22 cellular contexts compared by ENCODE assay signal in the genomic region with DNA sequence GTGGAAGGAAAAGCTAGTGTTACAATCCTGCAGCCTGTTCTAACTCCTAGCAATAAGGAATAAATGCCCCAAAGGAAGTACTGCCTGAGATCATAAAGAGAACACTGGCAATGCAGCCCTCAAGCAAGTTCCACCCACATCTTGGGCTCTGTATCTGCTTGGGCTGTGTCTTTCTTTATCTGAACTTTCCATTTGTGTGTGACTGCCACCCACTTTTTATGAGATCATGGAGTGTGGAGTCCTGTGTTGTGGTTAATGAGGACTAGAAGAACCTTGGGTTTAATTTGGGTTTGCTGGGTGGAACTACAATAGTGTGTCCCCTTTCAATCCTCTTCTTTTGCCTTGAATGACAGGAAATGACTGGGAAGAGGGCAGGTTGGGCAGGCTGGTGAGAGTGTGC.
"Had no signal": no experiment of that assay in that cellular context is flagged by ENCODE, and none has a peak within 500 bp of the region (broad histone marks: within the 10 kb centered on the region; RNA-seq: fewer than 3 reads in every experiment).

No MANE protein-coding gene starts in this region.

- H3K4me1 ChIP-seq: adrenal gland, tibial artery had no signal

- H3K4me3 ChIP-seq: adrenal gland, esophagus muscularis mucosa, gastroesophageal sphincter, heart left ventricle, ovary, sigmoid colon, spleen, tibial artery had no signal

- H3K4me3 Mint-ChIP-seq: activated CD4-positive, alpha-beta memory T cell treated with anti-CD3 and anti-CD28 coated beads, Interleukin-2, amount 10 ng/mL, durations not matched to agents 7 days and 5 days; activated CD4-positive, alpha-beta T cell treated with anti-CD3 and anti-CD28 coated beads for 36 hours; activated naive CD4-positive, alpha-beta T cell treated with anti-CD3 and anti-CD28 coated beads, Interleukin-2, amount 10 ng/mL, durations not matched to agents 7 days and 5 days; activated T-cell treated with anti-CD3 and anti-CD28 coated beads, Interleukin-2, amount 50 U/mL, for 24 hours; natural killer cell; stimulated activated naive B cell treated with anti-CD40 and anti-IgM and Interleukin-4, amounts not matched to agents 10 μg/mL and 1 μg/mL and 100 μg/mL, for 72 hours; WTC11 had no signal

- H3K36me3 ChIP-seq: adrenal gland, ovary, spleen had no signal

- H3K36me3 Mint-ChIP-seq: activated naive CD4-positive, alpha-beta T cell treated with anti-CD3 and anti-CD28 coated beads, Interleukin-2, amount 10 ng/mL, durations not matched to agents 7 days and 5 days; natural killer cell; stimulated activated naive B cell treated with anti-CD40 and anti-IgM and Interleukin-4, amounts not matched to agents 10 μg/mL and 1 μg/mL and 100 μg/mL, for 72 hours; WTC11 had no signal

- ATAC-seq: activated CD4-positive, alpha-beta T cell treated with anti-CD3 and anti-CD28 coated beads for 36 hours; gastroesophageal sphincter; heart left ventricle; natural killer cell; WTC11 had no signal

- DNase-seq: activated CD4-positive, alpha-beta memory T cell treated with anti-CD3 and anti-CD28 coated beads, Interleukin-2, amount 10 ng/mL, durations not matched to agents 7 days and 5 days; activated CD4-positive, alpha-beta T cell treated with anti-CD3 and anti-CD28 coated beads for 36 hours; activated effector memory CD4-positive, alpha-beta T cell treated with Interleukin-2 at 50 U/mL for 16 hours; activated naive CD4-positive, alpha-beta T cell treated with anti-CD3 and anti-CD28 coated beads, Interleukin-2, amount 10 ng/mL, durations not matched to agents 7 days and 5 days; activated T-cell treated with anti-CD3 and anti-CD28 coated beads, Interleukin-2, amount 50 U/mL, for 24 hours; adrenal gland; cerebellar nuclear complex; cortex of kidney; effector CD4-positive, alpha-beta T cell; heart left ventricle; kidney glomerular epithelial cell; mesenchymal stem cell; natural killer cell; ovary; sigmoid colon; spleen; stimulated activated naive B cell treated with anti-CD40 and anti-IgM and Interleukin-4, amounts not matched to agents 10 μg/mL and 1 μg/mL and 100 μg/mL, for 72 hours; substantia nigra; tibial artery had no signal

- H3K9me3 Mint-ChIP-seq: activated CD4-positive, alpha-beta memory T cell treated with anti-CD3 and anti-CD28 coated beads, Interleukin-2, amount 10 ng/mL, durations not matched to agents 7 days and 5 days; activated naive CD4-positive, alpha-beta T cell treated with anti-CD3 and anti-CD28 coated beads, Interleukin-2, amount 10 ng/mL, durations not matched to agents 7 days and 5 days; activated T-cell treated with anti-CD3 and anti-CD28 coated beads, Interleukin-2, amount 50 U/mL, for 24 hours; natural killer cell; stimulated activated naive B cell treated with anti-CD40 and anti-IgM and Interleukin-4, amounts not matched to agents 10 μg/mL and 1 μg/mL and 100 μg/mL, for 72 hours; WTC11 had no signal

- H3K27ac Mint-ChIP-seq: activated CD4-positive, alpha-beta memory T cell treated with anti-CD3 and anti-CD28 coated beads, Interleukin-2, amount 10 ng/mL, durations not matched to agents 7 days and 5 days; activated CD4-positive, alpha-beta T cell treated with anti-CD3 and anti-CD28 coated beads for 36 hours; activated naive CD4-positive, alpha-beta T cell treated with anti-CD3 and anti-CD28 coated beads, Interleukin-2, amount 10 ng/mL, durations not matched to agents 7 days and 5 days; activated T-cell treated with anti-CD3 and anti-CD28 coated beads, Interleukin-2, amount 50 U/mL, for 24 hours; natural killer cell; stimulated activated naive B cell treated with anti-CD40 and anti-IgM and Interleukin-4, amounts not matched to agents 10 μg/mL and 1 μg/mL and 100 μg/mL, for 72 hours; WTC11 had no signal

- H3K9me3 ChIP-seq: adrenal gland, esophagus muscularis mucosa, gastroesophageal sphincter, heart left ventricle, ovary, sigmoid colon, spleen, tibial artery had no signal

- H3K27ac ChIP-seq: adrenal gland, esophagus muscularis mucosa, gastroesophageal sphincter, heart left ventricle, ovary, sigmoid colon, spleen, tibial artery had no signal

- H3K4me1 Mint-ChIP-seq: natural killer cell, WTC11 had no signal

- H3K27me3 ChIP-seq: adrenal gland, esophagus muscularis mucosa, gastroesophageal sphincter, heart left ventricle, ovary, sigmoid colon, tibial artery had no signal
